ENCODE assay signal across 21 cellular contexts in genomic region chr3:10213156-10213792, GRCh38. TPM values are rescaled to one million over a fixed set of nuclear protein-coding genes. Genes with fewer than 3 reads are reported as not detected.
DNase-seq lines count a peak whose midpoint lies in the region; ATAC-seq and TF ChIP-seq lines count a peak whose summit lies in the region.
"Had no signal": no experiment of that assay in that cellular context is flagged by ENCODE, and none has a peak within 500 bp of the region (broad histone marks: within the 10 kb centered on the region; RNA-seq: fewer than 3 reads in every experiment).

No MANE protein-coding gene starts in this region.

- H3K4me2 ChIP-seq in DOHH2 (ENCODE audit: low read length), result peak overlapping the region; percentile 85
- H3K4me2 ChIP-seq in OCI-LY1 (ENCODE audit: low read length), result no peak overlapping the region
- H3K4me2 ChIP-seq: KMS-11 had no signal

- H3K9me3 Mint-ChIP-seq in dendritic cell treated with granulocyte-macrophage colony-stimulating factor and Interleukin-4, amounts not matched to agents 40 ng/mL and 50 ng/mL, for 4 days, result no peaks in the 10 kb centered on the region
- peaks cover 4% of the 10 kb centered on the region for H3K9me3 Mint-ChIP-seq in activated CD4-positive, alpha-beta T cell treated with anti-CD3 and anti-CD28 coated beads, Interleukin-2, amount 10 ng/mL, durations not matched to agents 7 days and 5 days
- H3K9me3 Mint-ChIP-seq: central memory CD8-positive, alpha-beta T cell; natural killer cell treated with Interleukin-12 subunit alpha and Interleukin-12 subunit beta and Interleukin-15 and Interleukin-18, amount 100 ng/mL, for 72 hours had no signal

- no peak for ATAC-seq in HG03354 (IDR thresholded peaks at IDR 0.05; ENCODE audit: poor library complexity, severe bottlenecking, unreplicated experiment)
- ATAC-seq: natural killer cell treated with Interleukin-12 subunit alpha and Interleukin-12 subunit beta and Interleukin-15 and Interleukin-18, amount 100 ng/mL, for 72 hours had no signal

- peak overlapping the region; percentile 91 for H3K27ac Mint-ChIP-seq in dendritic cell treated with granulocyte-macrophage colony-stimulating factor and Interleukin-4, amounts not matched to agents 40 ng/mL and 50 ng/mL, for 4 days
- H3K27ac Mint-ChIP-seq in activated CD4-positive, alpha-beta T cell treated with anti-CD3 and anti-CD28 coated beads, Interleukin-2, amount 10 ng/mL, durations not matched to agents 7 days and 5 days, result no peak overlapping the region
- H3K27ac Mint-ChIP-seq: stimulated activated naive CD8-positive, alpha-beta T cell treated with anti-CD3 and anti-CD28 coated beads, Interleukin-15, Interleukin-2, amounts not matched to agents 100 ng/mL and 50 ng/mL, for 24 hours had no signal

- POLR2A ChIA-PET in activated CD4-positive, alpha-beta T cell treated with anti-CD3 and anti-CD28 coated beads, Interleukin-2, amount 10 ng/mL, durations not matched to agents 7 days and 5 days (lab: Charles Lee), result no interaction called here

- H4K20me1 ChIP-seq in DOHH2 (ENCODE audit: control insufficient read depth, insufficient read depth, low read depth, low read length) (no peaks in the 10 kb centered on the region), OCI-LY1 (ENCODE audit: insufficient read depth, low read length) (no peaks in the 10 kb centered on the region)

- H3K79me2 ChIP-seq in DOHH2 (ENCODE audit: control insufficient read depth, low read length), result no peaks in the 10 kb centered on the region
- H3K79me2 ChIP-seq in OCI-LY1 (ENCODE audit: insufficient read depth, low read length), result no peaks in the 10 kb centered on the region
- H3K79me2 ChIP-seq: parathyroid adenoma had no signal

- H3K9me3 ChIP-seq in DOHH2 (ENCODE audit: control insufficient read depth, insufficient read depth, low read length) (no peaks in the 10 kb centered on the region), OCI-LY1 (ENCODE audit: low read length) (no peaks in the 10 kb centered on the region)

- H3K9ac ChIP-seq in OCI-LY1 (ENCODE audit: low read length), result no peak overlapping the region
- H3K9ac ChIP-seq: KMS-11, parathyroid adenoma had no signal

- H3K27ac ChIP-seq in DOHH2 (ENCODE audit: low read depth, low read length) (peak overlapping the region; percentile 97), OCI-LY1 (ENCODE audit: low read depth, low read length, poor library complexity, severe bottlenecking) (peak overlapping the region; percentile 46)
- H3K27ac ChIP-seq: esophagus muscularis mucosa, KMS-11, parathyroid adenoma had no signal

- H3K4me3 ChIP-seq in DOHH2 (ENCODE audit: low read length) (peak overlapping the region; percentile 61), OCI-LY1 (ENCODE audit: low read depth, low read length, poor library complexity, severe bottlenecking) (no peak overlapping the region)
- H3K4me3 ChIP-seq: esophagus muscularis mucosa had no signal

- in situ Hi-C loops in GM13977 (cut with MboI; ENCODE audit: low pct_unique_long_range_greater_than_20kb, low sequenced_read_pairs, unreplicated experiment), result no loop called here

- peak; percentile 48 for DNase-seq in GM13977 (ENCODE audit: low spot score)
- no peak for DNase-seq in NAMALWA (ENCODE audit: low spot score)
- no peak for DNase-seq in activated CD4-positive, alpha-beta T cell treated with anti-CD3 and anti-CD28 coated beads, Interleukin-2, amount 10 ng/mL, durations not matched to agents 7 days and 5 days
- DNase-seq: activated CD4-positive, CD25-positive, alpha-beta regulatory T cell; effector CD8-positive, alpha-beta T cell; left cardiac atrium; NCI-H1105 treated with DMSO at 0.1 percent for 48 hours; NCI-H2107; NCI-H510A; SIG-M5; trophoblast cell had no signal

- H3K9me2 ChIP-seq in DOHH2 (replicated peaks; ENCODE audit: control insufficient read depth, low read length), result no peaks in the 10 kb centered on the region
- no peaks in the 10 kb centered on the region for H3K9me2 ChIP-seq in OCI-LY1 (ENCODE audit: low read depth, low read length)

- H3K27me3 Mint-ChIP-seq in dendritic cell treated with granulocyte-macrophage colony-stimulating factor and Interleukin-4, amounts not matched to agents 40 ng/mL and 50 ng/mL, for 4 days, result no peaks in the 10 kb centered on the region
- no peaks in the 10 kb centered on the region for H3K27me3 Mint-ChIP-seq in activated CD4-positive, alpha-beta T cell treated with anti-CD3 and anti-CD28 coated beads, Interleukin-2, amount 10 ng/mL, durations not matched to agents 7 days and 5 days
- H3K27me3 Mint-ChIP-seq: central memory CD8-positive, alpha-beta T cell; natural killer cell treated with Interleukin-12 subunit alpha and Interleukin-12 subunit beta and Interleukin-15 and Interleukin-18, amount 100 ng/mL, for 72 hours; stimulated activated naive CD8-positive, alpha-beta T cell treated with anti-CD3 and anti-CD28 coated beads, Interleukin-15, Interleukin-2, amounts not matched to agents 100 ng/mL and 50 ng/mL, for 24 hours had no signal

- H3K36me3 ChIP-seq in DOHH2 (ENCODE audit: control insufficient read depth, low read length) (peaks cover 59% of the 10 kb centered on the region), OCI-LY1 (ENCODE audit: insufficient read depth, low read length) (peaks cover 83% of the 10 kb centered on the region)

- H3K27me3 ChIP-seq in DOHH2 (ENCODE audit: control insufficient read depth, low read length), result no peaks in the 10 kb centered on the region
- no peaks in the 10 kb centered on the region for H3K27me3 ChIP-seq in OCI-LY1 (ENCODE audit: insufficient read depth, low read length)
- H3K27me3 ChIP-seq: esophagus muscularis mucosa had no signal

- CTCF ChIA-PET in activated CD4-positive, alpha-beta T cell treated with anti-CD3 and anti-CD28 coated beads, Interleukin-2, amount 10 ng/mL, durations not matched to agents 7 days and 5 days (lab: Charles Lee), result interaction anchor here (0.8 to 3.0 kb wide), 8 partner anchors 8 to 137 kb away, joined by 3 to 11 read pairs (median 5); partner anchors contain the start of gene IRAK2

- peaks cover 38% of the 10 kb centered on the region for H3K36me3 Mint-ChIP-seq in dendritic cell treated with granulocyte-macrophage colony-stimulating factor and Interleukin-4, amounts not matched to agents 40 ng/mL and 50 ng/mL, for 4 days (ENCODE audit: low read depth)
- H3K36me3 Mint-ChIP-seq in activated CD4-positive, alpha-beta T cell treated with anti-CD3 and anti-CD28 coated beads, Interleukin-2, amount 10 ng/mL, durations not matched to agents 7 days and 5 days (ENCODE audit: low read depth), result peaks cover 15% of the 10 kb centered on the region

- TF ChIP-seq CTCF in DOHH2 (IDR thresholded peaks at IDR 0.05; ENCODE audit: low read depth, low read length, poor library complexity, severe bottlenecking) (no peak), GM13977 (IDR thresholded peaks at IDR 0.05; ENCODE audit: extremely low read depth, insufficient read depth, missing control alignments) (no peak), OCI-LY1 (IDR thresholded peaks at IDR 0.05; ENCODE audit: low read length) (no peak)

- intact Hi-C loops in dendritic cell treated with granulocyte-macrophage colony-stimulating factor and Interleukin-4, amounts not matched to agents 40 ng/mL and 50 ng/mL, for 4 days (cut with micrococcal nuclease), result no loop called here

- peaks cover 71% of the 10 kb centered on the region for H3K4me1 ChIP-seq in DOHH2 (ENCODE audit: control insufficient read depth, low read length)
- H3K4me1 ChIP-seq in OCI-LY1 (ENCODE audit: insufficient read depth, low read length, severe bottlenecking), result peaks cover 21% of the 10 kb centered on the region
- H3K4me1 ChIP-seq: esophagus muscularis mucosa, parathyroid adenoma had no signal

- no peak overlapping the region for H2AFZ ChIP-seq in OCI-LY1 (ENCODE audit: low read length)
- H2AFZ ChIP-seq: parathyroid adenoma had no signal

- H3K4me3 Mint-ChIP-seq in dendritic cell treated with granulocyte-macrophage colony-stimulating factor and Interleukin-4, amounts not matched to agents 40 ng/mL and 50 ng/mL, for 4 days, result no peak overlapping the region
- H3K4me3 Mint-ChIP-seq in activated CD4-positive, alpha-beta T cell treated with anti-CD3 and anti-CD28 coated beads, Interleukin-2, amount 10 ng/mL, durations not matched to agents 7 days and 5 days, result no peak overlapping the region
- H3K4me3 Mint-ChIP-seq: central memory CD8-positive, alpha-beta T cell; natural killer cell treated with Interleukin-12 subunit alpha and Interleukin-12 subunit beta and Interleukin-15 and Interleukin-18, amount 100 ng/mL, for 72 hours; stimulated activated naive CD8-positive, alpha-beta T cell treated with anti-CD3 and anti-CD28 coated beads, Interleukin-15, Interleukin-2, amounts not matched to agents 100 ng/mL and 50 ng/mL, for 24 hours had no signal

- H3F3A ChIP-seq in DOHH2 (ENCODE audit: control insufficient read depth, insufficient read depth), result peaks cover 31% of the 10 kb centered on the region
- 0 out of 2 replicates have a peak, but pooled peaks cover 4% of the 10 kb centered on the region for H3F3A ChIP-seq in OCI-LY1 (ENCODE audit: insufficient read depth, low read length)

- peaks cover 18% of the 10 kb centered on the region for H3K4me1 Mint-ChIP-seq in dendritic cell treated with granulocyte-macrophage colony-stimulating factor and Interleukin-4, amounts not matched to agents 40 ng/mL and 50 ng/mL, for 4 days (ENCODE audit: low read depth)
- H3K4me1 Mint-ChIP-seq in activated CD4-positive, alpha-beta T cell treated with anti-CD3 and anti-CD28 coated beads, Interleukin-2, amount 10 ng/mL, durations not matched to agents 7 days and 5 days, result peaks cover 2% of the 10 kb centered on the region
- H3K4me1 Mint-ChIP-seq: central memory CD8-positive, alpha-beta T cell had no signal

RNA-seq across cellular contexts. Expression of gene TATDN2, which starts 35.0 kb away (rescaled TPM):
- total RNA-seq in activated CD4-positive, alpha-beta T cell treated with anti-CD3 and anti-CD28 coated beads, Interleukin-2, amount 10 ng/mL, durations not matched to agents 7 days and 5 days, result 10 to 100 TPM; 72.3 to 78.4 TPM

RNA-seq across cellular contexts. Expression of gene IRAK2, which starts 48.6 kb away (rescaled TPM):
- total RNA-seq in activated CD4-positive, alpha-beta T cell treated with anti-CD3 and anti-CD28 coated beads, Interleukin-2, amount 10 ng/mL, durations not matched to agents 7 days and 5 days, result 1 to 10 TPM; 1.6 to 1.9 TPM
